1 cellular context compared by ENCODE assay signal in genomic region chr17:8894673-8895578, GRCh38.
TF ChIP-seq lines count a peak whose summit lies in the region.

No MANE protein-coding gene starts in this region.

TF ChIP-seq in GM23338, 12 proteins besides CTCF, POLR2A, EP300 and RAD21 (continued from another document):
- no peak for TF ChIP-seq ZNF462 (CRISPR knock-in tag; IDR thresholded peaks at IDR 0.05)
